ENCODE assay signal across 8 cellular contexts in genomic region chr1:92081031-92081430, GRCh38. TPM values are rescaled to one million over a fixed set of nuclear protein-coding genes. Genes with fewer than 3 reads are reported as not detected.
DNase-seq lines count a peak whose midpoint lies in the region; ATAC-seq and TF ChIP-seq lines count a peak whose summit lies in the region.

No MANE protein-coding gene starts in this region.

- WGBS in HUES64: 59% methylated on average over 3 of the region's 4 CpGs

- peaks cover 17% of the 10 kb centered on the region for H3K9me3 ChIP-seq in HUES64 (ENCODE audit: insufficient read depth, low read depth, low read length)
- H3K9me3 ChIP-seq in mucosa of stomach (ENCODE audit: control insufficient read depth, low read length): peaks cover 5% of the 10 kb centered on the region

- H3K4me3 ChIP-seq in HUES64 (ENCODE audit: low read length) (peak overlapping the region; percentile 71), mucosa of stomach (ENCODE audit: low read length) (no peak overlapping the region)

- H3K36me3 ChIP-seq in HUES64 (ENCODE audit: insufficient read depth, low read length) (no peaks in the 10 kb centered on the region), mucosa of stomach (ENCODE audit: control insufficient read depth, insufficient read depth, low read length) (no peaks in the 10 kb centered on the region)

- ATAC-seq in GM19023 (IDR thresholded peaks at IDR 0.05; ENCODE audit: unreplicated experiment) (no peak), HG03108 (IDR thresholded peaks at IDR 0.05; ENCODE audit: unreplicated experiment) (no peak)

- H3K27ac ChIP-seq in 22Rv1 (peak overlapping the region; percentile 80), HUES64 (ENCODE audit: low read depth, low read length) (peak overlapping the region; percentile 82; the same call in 1 of the 2 replicates)

- H3K9ac ChIP-seq in HUES64 (ENCODE audit: low read depth, low read length) (peak overlapping the region; percentile 74), mucosa of stomach (ENCODE audit: low read length) (peak overlapping the region; percentile 89)

- no peaks in the 10 kb centered on the region for H3K4me1 ChIP-seq in HUES64 (ENCODE audit: insufficient read depth, low read length)
- H3K4me1 ChIP-seq in mucosa of stomach (ENCODE audit: control insufficient read depth, insufficient read depth, low read length): peaks cover 5% of the 10 kb centered on the region

- H3K27me3 ChIP-seq in HUES64 (ENCODE audit: insufficient read depth, low read length) (no peaks in the 10 kb centered on the region), mucosa of stomach (ENCODE audit: control insufficient read depth, insufficient read depth, low read length) (no peaks in the 10 kb centered on the region)

- no peak for TF ChIP-seq CTCF in 22Rv1 (IDR thresholded peaks at IDR 0.05)

- DNase-seq in cerebellum (ENCODE audit: low spot score) (peak; percentile 15), kidney tubule cell (ENCODE audit: low spot score) (no peak), mesenteric fat pad (ENCODE audit: low spot score) (no peak)

RNA-seq across cellular contexts. Expression of gene BTBD8, which starts 0.9 kb away (rescaled TPM):
- 1.2 TPM for polyA plus RNA-seq in HUES64 (2013, experiment 1 of 2)
- polyA plus RNA-seq in HUES64 (2013, experiment 2 of 2): 2.0 TPM
- total RNA-seq in cerebellum: 97.8 TPM
- total RNA-seq in mesenteric fat pad: 2.1 TPM

RNA-seq across cellular contexts. Expression of gene SETSIP, which starts 5.8 kb away (rescaled TPM):
- polyA plus RNA-seq in HUES64 (2013, experiment 1 of 2): 1.5 TPM
- 1.2 TPM for polyA plus RNA-seq in HUES64 (2013, experiment 2 of 2)
- total RNA-seq in cerebellum (not detected), mesenteric fat pad (not detected)

RNA-seq across cellular contexts. Expression of gene EPHX4, which starts 51.2 kb away (rescaled TPM):
- 0.55 TPM for polyA plus RNA-seq in HUES64 (2013, experiment 1 of 2)
- polyA plus RNA-seq in HUES64 (2013, experiment 2 of 2): 0.51 TPM
- total RNA-seq in cerebellum (3.4 TPM), mesenteric fat pad (0.29 TPM)

Comparison
In these comparisons a context has a peak if more than half of its experiments do, and no peak if none do; other contexts are left out.
1. RNA of gene BTBD8, which starts 0.9 kb away (total RNA-seq): 97.8 TPM in cerebellum (single experiment); 2.1 TPM in mesenteric fat pad (single experiment); every median in the first group is over 10 times any median in the second.